Comparison of ENCODE assay signal across 1 cellular context in the genomic region with DNA sequence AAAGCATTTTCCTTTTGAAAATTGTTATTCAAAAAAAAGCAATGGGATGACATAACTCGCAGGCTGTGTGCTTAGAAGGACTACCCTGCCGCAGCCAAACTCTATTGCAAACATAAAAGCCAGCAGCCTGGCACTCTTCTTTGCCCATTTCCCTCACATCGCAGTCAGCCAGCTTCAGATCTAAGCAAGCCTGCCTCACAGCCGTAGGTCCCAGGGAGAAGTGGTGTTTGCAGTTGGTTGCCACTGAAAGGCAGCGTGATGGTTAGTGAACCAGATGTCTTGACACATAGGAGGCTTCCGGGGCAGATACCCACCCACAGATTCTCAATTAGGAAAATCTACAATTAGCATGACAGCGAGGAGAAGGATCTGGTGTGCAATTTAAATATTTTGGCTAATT.
TF ChIP-seq lines count a peak whose summit lies in the region.

No MANE protein-coding gene starts in this region.

TF ChIP-seq in GM23338, 12 proteins besides CTCF, POLR2A, EP300 and RAD21 (continued from another document):
- TF ChIP-seq, protein P1, sequence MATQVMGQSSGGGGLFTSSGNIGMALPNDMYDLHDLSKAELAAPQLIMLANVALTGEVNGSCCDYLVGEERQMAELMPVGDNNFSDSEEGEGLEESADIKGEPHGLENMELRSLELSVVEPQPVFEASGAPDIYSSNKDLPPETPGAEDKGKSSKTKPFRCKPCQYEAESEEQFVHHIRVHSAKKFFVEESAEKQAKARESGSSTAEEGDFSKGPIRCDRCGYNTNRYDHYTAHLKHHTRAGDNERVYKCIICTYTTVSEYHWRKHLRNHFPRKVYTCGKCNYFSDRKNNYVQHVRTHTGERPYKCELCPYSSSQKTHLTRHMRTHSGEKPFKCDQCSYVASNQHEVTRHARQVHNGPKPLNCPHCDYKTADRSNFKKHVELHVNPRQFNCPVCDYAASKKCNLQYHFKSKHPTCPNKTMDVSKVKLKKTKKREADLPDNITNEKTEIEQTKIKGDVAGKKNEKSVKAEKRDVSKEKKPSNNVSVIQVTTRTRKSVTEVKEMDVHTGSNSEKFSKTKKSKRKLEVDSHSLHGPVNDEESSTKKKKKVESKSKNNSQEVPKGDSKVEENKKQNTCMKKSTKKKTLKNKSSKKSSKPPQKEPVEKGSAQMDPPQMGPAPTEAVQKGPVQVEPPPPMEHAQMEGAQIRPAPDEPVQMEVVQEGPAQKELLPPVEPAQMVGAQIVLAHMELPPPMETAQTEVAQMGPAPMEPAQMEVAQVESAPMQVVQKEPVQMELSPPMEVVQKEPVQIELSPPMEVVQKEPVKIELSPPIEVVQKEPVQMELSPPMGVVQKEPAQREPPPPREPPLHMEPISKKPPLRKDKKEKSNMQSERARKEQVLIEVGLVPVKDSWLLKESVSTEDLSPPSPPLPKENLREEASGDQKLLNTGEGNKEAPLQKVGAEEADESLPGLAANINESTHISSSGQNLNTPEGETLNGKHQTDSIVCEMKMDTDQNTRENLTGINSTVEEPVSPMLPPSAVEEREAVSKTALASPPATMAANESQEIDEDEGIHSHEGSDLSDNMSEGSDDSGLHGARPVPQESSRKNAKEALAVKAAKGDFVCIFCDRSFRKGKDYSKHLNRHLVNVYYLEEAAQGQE (IDR thresholded peaks at IDR 0.05; ENCODE audit: unreplicated experiment): no peak
- TF ChIP-seq EZH2 (IDR thresholded peaks at IDR 0.05; ENCODE audit: low read depth, unreplicated experiment) (no peak), EZH2phosphoT487 (IDR thresholded peaks at IDR 0.05; ENCODE audit: unreplicated experiment) (no peak), JUNB (IDR thresholded peaks at IDR 0.05; ENCODE audit: unreplicated experiment) (no peak)
